20 cellular contexts compared by ENCODE assay signal in genomic region chr3:67489816-67490215, GRCh38.
DNase-seq lines count a peak whose midpoint lies in the region; ATAC-seq and TF ChIP-seq lines count a peak whose summit lies in the region.
"Had no signal": no experiment of that assay in that cellular context is flagged by ENCODE, and none has a peak within 500 bp of the region (broad histone marks: within the 10 kb centered on the region; RNA-seq: fewer than 3 reads in every experiment).

No MANE protein-coding gene starts in this region.

- H3K4me3 ChIP-seq in AG04449 (ENCODE audit: low read depth, low read length) (no peak overlapping the region), astrocyte of the spinal cord (ENCODE audit: low read depth, low read length) (no peak overlapping the region), mesenchymal stem cell (ENCODE audit: insufficient read depth in 1 of 2, low read depth in 1 of 2, low read length in 2 of 2) (no peak overlapping the region)
- H3K4me3 ChIP-seq: neural progenitor cell, SJCRH30, upper lobe of left lung had no signal

- no peaks in the 10 kb centered on the region for H3K27me3 ChIP-seq in mesenchymal stem cell (ENCODE audit: control insufficient read depth in 1 of 2, insufficient read depth in 1 of 2, low read length in 2 of 2)
- H3K27me3 ChIP-seq: neural progenitor cell, SJCRH30, upper lobe of left lung had no signal

- no peaks in the 10 kb centered on the region for H3K9me3 ChIP-seq in mesenchymal stem cell (ENCODE audit: control insufficient read depth, low read length)
- H3K9me3 ChIP-seq: SJCRH30, upper lobe of left lung had no signal

- no peak overlapping the region for H3K9ac ChIP-seq in mesenchymal stem cell (ENCODE audit: low read length)
- H3K9ac ChIP-seq: KMS-11, neural progenitor cell had no signal

- TF ChIP-seq CTCF in AG04449 (IDR thresholded peaks at IDR 0.05; ENCODE audit: insufficient read depth, low read length, missing control alignments), result no peak
- TF ChIP-seq CTCF in astrocyte of the spinal cord (IDR thresholded peaks at IDR 0.05; ENCODE audit: low read depth, low read length), result no peak

- H3K4me1 ChIP-seq in mesenchymal stem cell (ENCODE audit: control insufficient read depth, insufficient read depth, low read depth, low read length), result no peaks in the 10 kb centered on the region
- H3K4me1 ChIP-seq: neural progenitor cell, SJCRH30, upper lobe of left lung had no signal

- no peak overlapping the region for H3K4ac ChIP-seq in mesenchymal stem cell (ENCODE audit: low read depth in 1 of 2, low read length in 2 of 2)

- ATAC-seq in HG03521 (IDR thresholded peaks at IDR 0.05; ENCODE audit: unreplicated experiment), result no peak
- ATAC-seq: stimulated activated memory B cell treated with anti-CD40 and anti-IgM and Interleukin-4, amounts not matched to agents 10 μg/mL and 1 μg/mL and 100 μg/mL, for 72 hours had no signal

- H2AK5ac ChIP-seq in mesenchymal stem cell (ENCODE audit: low read length, severe bottlenecking), result no peak overlapping the region

- no peak overlapping the region for H3K14ac ChIP-seq in mesenchymal stem cell (ENCODE audit: low read length in 2 of 2)

- H2BK15ac ChIP-seq in mesenchymal stem cell (ENCODE audit: low read depth, poor library complexity, severe bottlenecking), result no peak overlapping the region

- H2BK5ac ChIP-seq in mesenchymal stem cell (ENCODE audit: low read depth, low read length, poor library complexity, severe bottlenecking), result no peak overlapping the region

- no peak overlapping the region for H2BK120ac ChIP-seq in mesenchymal stem cell (ENCODE audit: low read depth, low read length)

- POLR2A ChIA-PET in AG04449 (lab: Yijun Ruan, JAX), result no interaction called here

- H3K79me1 ChIP-seq in mesenchymal stem cell (replicated peaks; ENCODE audit: low read length, poor library complexity, severe bottlenecking), result peaks cover 2% of the 10 kb centered on the region

- H4K91ac ChIP-seq in mesenchymal stem cell (ENCODE audit: low read length), result no peak overlapping the region

- H3K36me3 ChIP-seq in mesenchymal stem cell (ENCODE audit: control insufficient read depth in 1 of 2, insufficient read depth in 2 of 2, low read depth in 1 of 2, low read length in 2 of 2), result peaks cover 0 to 36% of the 10 kb centered on the region in 2 experiments
- H3K36me3 ChIP-seq: neural progenitor cell, SJCRH30 had no signal

- H2BK12ac ChIP-seq in mesenchymal stem cell (ENCODE audit: low read length in 2 of 2), result no peak overlapping the region

- no peak overlapping the region for H4K8ac ChIP-seq in mesenchymal stem cell (ENCODE audit: low read length)

- H3K23ac ChIP-seq in mesenchymal stem cell (ENCODE audit: low read length in 2 of 2), result no peak overlapping the region

- in situ Hi-C loops in astrocyte of the spinal cord (cut with HindIII; ENCODE audit: low sequenced_read_pairs), result no loop called here

- no peak overlapping the region for H3K4me2 ChIP-seq in mesenchymal stem cell (ENCODE audit: low read length, poor library complexity, severe bottlenecking)
- H3K4me2 ChIP-seq: KMS-11, neural progenitor cell had no signal

- peak; percentile 23 for DNase-seq in AG04449 (ENCODE audit: low read depth, low spot score)
- DNase-seq in GM03348 (ENCODE audit: low spot score), result peak; percentile 7
- peak; percentile 40 for DNase-seq in astrocyte of the spinal cord (ENCODE audit: low read depth, low spot score)
- peak; percentile 61 for DNase-seq in mesenchymal stem cell
- DNase-seq in SK-N-DZ (ENCODE audit: low spot score), result no peak
- no peak for DNase-seq in C1 segment of cervical spinal cord (lab: John Stamatoyannopoulos, UW)
- DNase-seq in hypothalamus (lab: John Stamatoyannopoulos, UW), result no peak
- DNase-seq: activated B cell treated with CpG ODN at 0.5 μM for 24 hours; DND-41; effector memory CD4-positive, alpha-beta T cell; kidney glomerular epithelial cell; NCI-H1105 treated with DMSO at 0.1 percent for 48 hours; NCI-H2107; NCI-H526 treated with DMSO at 0.1 percent for 48 hours; SJCRH30; upper lobe of left lung had no signal

- no peak overlapping the region for H3K18ac ChIP-seq in mesenchymal stem cell (ENCODE audit: low read depth in 1 of 2, low read length in 2 of 2)

- WGBS in mesenchymal stem cell, result 35% methylated on average over 3 of the region's 4 CpGs

- H2AFZ ChIP-seq in mesenchymal stem cell (ENCODE audit: low read depth, low read length), result no peak overlapping the region
- H2AFZ ChIP-seq: neural progenitor cell had no signal

- CTCF ChIA-PET in AG04449 (lab: Yijun Ruan, JAX), result no interaction called here

- H3K27ac ChIP-seq in mesenchymal stem cell (ENCODE audit: low read length, poor library complexity, severe bottlenecking), result peak overlapping the region; percentile 62
- H3K27ac ChIP-seq: KMS-11, neural progenitor cell, SJCRH30, upper lobe of left lung had no signal

Comparison
In these comparisons a context has a peak if more than half of its experiments do, and no peak if none do; other contexts are left out.
1. DNase-seq: peak in AG04449 (single experiment), GM03348 (single experiment), astrocyte of the spinal cord (single experiment) and mesenchymal stem cell (single experiment); none in SK-N-DZ (single experiment), C1 segment of cervical spinal cord (0 of 14) and hypothalamus (0 of 51).